Comparison of ENCODE assay signal across 13 cellular contexts in the genomic region with DNA sequence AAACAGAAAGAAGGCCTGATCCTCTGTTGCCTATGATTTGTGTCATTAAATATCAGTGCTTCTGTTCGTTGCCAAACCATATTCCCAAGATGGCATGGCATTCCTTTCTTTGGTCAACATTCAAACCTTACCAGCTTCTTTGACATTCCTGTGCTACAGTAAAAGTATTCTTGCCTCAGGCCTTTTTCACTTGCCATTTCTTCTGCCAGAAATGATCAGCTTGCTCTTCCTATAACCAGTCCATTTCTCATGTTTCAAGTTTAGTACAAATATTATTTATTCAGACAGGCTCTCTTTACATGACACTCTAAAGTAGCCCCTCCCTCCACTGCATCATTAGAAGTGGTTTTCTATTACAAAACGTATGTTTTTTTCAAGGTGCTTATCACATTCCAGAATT.
"Had no signal": no experiment of that assay in that cellular context is flagged by ENCODE, and none has a peak within 500 bp of the region (broad histone marks: within the 10 kb centered on the region; RNA-seq: fewer than 3 reads in every experiment).

No MANE protein-coding gene starts in this region.

- H3K9me3 ChIP-seq: esophagus squamous epithelium, gastrocnemius medialis had no signal

- H3K4me1 ChIP-seq: esophagus squamous epithelium, gastrocnemius medialis had no signal

- DNase-seq: activated T-cell treated with anti-CD3 and anti-CD28 coated beads, Interleukin-2, amount 50 U/mL, for 1 hour; esophagus squamous epithelium; gastrocnemius medialis; heart right ventricle; islet precursor cell; nephron progenitor cell; stimulated activated CD4-positive, alpha-beta T cell treated with anti-CD3 and anti-CD28 coated beads, Interleukin-4, amount 100 ng/mL, for 1 hour; stimulated activated CD8-positive, alpha-beta memory T cell treated with anti-CD3 and anti-CD28 coated beads, Interleukin-4, amount 100 ng/mL, for 48 hours had no signal

- H3K4me3 ChIP-seq: esophagus squamous epithelium, gastrocnemius medialis, heart right ventricle had no signal

- H3K27me3 Mint-ChIP-seq: stimulated activated naive CD8-positive, alpha-beta T cell treated with anti-CD3 and anti-CD28 coated beads, Interleukin-15, Interleukin-2, amounts not matched to agents 100 ng/mL and 50 ng/mL, for 24 hours had no signal

- H3K27ac Mint-ChIP-seq: activated naive CD4-positive, alpha-beta T cell treated with anti-CD3 and anti-CD28 coated beads, Interleukin-2, amount 50 U/mL, for 72 hours; nephron progenitor cell; stimulated activated naive CD8-positive, alpha-beta T cell treated with anti-CD3 and anti-CD28 coated beads, Interleukin-15, Interleukin-2, amounts not matched to agents 100 ng/mL and 50 ng/mL, for 24 hours; T-helper 2 cell treated with Interferon-gamma antibody and Interleukin-4, amounts not matched to agents 5 μg/mL and 100 μg/mL, for 36 hours had no signal

- ATAC-seq: activated CD4-positive, CD25-positive, alpha-beta regulatory T cell treated with anti-CD3 and anti-CD28 coated beads, Interleukin-2, amount 50 U/mL, for 24 hours; activated naive CD4-positive, alpha-beta T cell treated with anti-CD3 and anti-CD28 coated beads, Interleukin-2, amount 50 U/mL, for 72 hours; gastrocnemius medialis; heart right ventricle; left lobe of liver had no signal

- H3K27ac ChIP-seq: esophagus squamous epithelium, gastrocnemius medialis, heart right ventricle had no signal

- H3K9me3 Mint-ChIP-seq: T-helper 2 cell treated with Interferon-gamma antibody and Interleukin-4, amounts not matched to agents 5 μg/mL and 100 μg/mL, for 36 hours had no signal

- H3K4me3 Mint-ChIP-seq: nephron progenitor cell; stimulated activated naive CD8-positive, alpha-beta T cell treated with anti-CD3 and anti-CD28 coated beads, Interleukin-15, Interleukin-2, amounts not matched to agents 100 ng/mL and 50 ng/mL, for 24 hours; T-helper 2 cell treated with Interferon-gamma antibody and Interleukin-4, amounts not matched to agents 5 μg/mL and 100 μg/mL, for 36 hours had no signal

- H3K36me3 ChIP-seq: esophagus squamous epithelium, gastrocnemius medialis, heart right ventricle had no signal

- H3K4me1 Mint-ChIP-seq: nephron progenitor cell had no signal

- H3K27me3 ChIP-seq: esophagus squamous epithelium, gastrocnemius medialis, heart right ventricle had no signal
